1 cellular context compared by ENCODE assay signal in genomic region chr1:118911571-118911970, GRCh38.
TF ChIP-seq lines count a peak whose summit lies in the region.

No MANE protein-coding gene starts in this region.

TF ChIP-seq in H1, 55 proteins besides CTCF, POLR2A, EP300 and RAD21 (continued from another document):
- TF ChIP-seq ZNF274 (IDR thresholded peaks at IDR 0.05; ENCODE audit: borderline replicate concordance, extremely low read depth, low read length) (no peak), NRF1 (IDR thresholded peaks at IDR 0.05; ENCODE audit: low read depth, low read length) (no peak), KDM5A (IDR thresholded peaks at IDR 0.05; ENCODE audit: low read length) (no peak), RBBP5 (IDR thresholded peaks at IDR 0.05; ENCODE audit: borderline replicate concordance, low read depth, low read length) (no peak), RFX5 (IDR thresholded peaks at IDR 0.05; ENCODE audit: borderline replicate concordance, low read depth, low read length) (no peak), KDM1A (IDR thresholded peaks at IDR 0.05; ENCODE audit: borderline replicate concordance, low read length) (no peak), CHD2 (IDR thresholded peaks at IDR 0.05; ENCODE audit: low read length) (no peak), FOSL1 (IDR thresholded peaks at IDR 0.05; ENCODE audit: insufficient read depth, low read depth, low read length) (no peak)
TF ChIP-seq in H1: peak in this region for 0.
